1 cellular context compared by ENCODE assay signal in the genomic region with DNA sequence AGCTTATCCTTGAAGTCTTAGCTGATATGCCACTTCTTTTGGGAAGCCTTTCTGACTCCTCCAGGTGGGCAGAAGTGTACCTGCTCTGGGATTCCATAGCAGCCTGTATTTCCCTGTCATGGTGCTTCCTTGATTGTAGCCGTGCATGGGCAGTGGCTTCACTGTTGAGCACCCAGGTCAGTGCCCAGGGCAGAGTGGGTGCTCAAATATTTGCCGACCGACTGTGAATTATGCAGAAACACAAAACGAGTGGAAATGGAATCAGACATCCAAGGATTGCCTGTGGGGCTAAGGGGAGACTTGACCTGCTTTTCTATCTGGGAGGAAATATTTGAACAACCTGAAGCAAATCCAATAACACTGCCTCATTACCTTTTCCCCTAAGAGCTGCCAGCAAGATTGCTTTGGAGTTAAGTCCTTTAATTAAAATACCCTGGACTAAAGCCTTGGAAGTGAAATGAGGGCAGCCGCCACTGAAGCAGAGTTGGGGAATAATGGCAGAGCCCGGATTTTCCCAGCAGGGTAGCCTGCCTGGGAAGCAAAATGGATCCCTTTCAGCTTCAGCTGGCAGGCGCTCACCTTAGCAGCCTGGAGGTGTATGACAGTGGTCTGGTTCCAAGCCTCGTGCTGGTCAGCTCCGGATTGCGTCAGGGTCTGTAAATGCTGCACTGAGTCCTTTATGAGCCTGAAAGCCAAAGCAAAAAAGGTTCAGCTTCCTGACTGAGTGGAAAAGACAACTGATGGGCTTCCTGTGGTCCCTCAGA.
A peak's percentile ranks its signal among the peaks of the same experiment; 100 is the strongest.
TF ChIP-seq lines count a peak whose summit lies in the region.

No MANE protein-coding gene starts in this region.

TF ChIP-seq in liver, 16 proteins besides CTCF, POLR2A, EP300 and RAD21 (continued from another document):
- TF ChIP-seq, protein P1, sequence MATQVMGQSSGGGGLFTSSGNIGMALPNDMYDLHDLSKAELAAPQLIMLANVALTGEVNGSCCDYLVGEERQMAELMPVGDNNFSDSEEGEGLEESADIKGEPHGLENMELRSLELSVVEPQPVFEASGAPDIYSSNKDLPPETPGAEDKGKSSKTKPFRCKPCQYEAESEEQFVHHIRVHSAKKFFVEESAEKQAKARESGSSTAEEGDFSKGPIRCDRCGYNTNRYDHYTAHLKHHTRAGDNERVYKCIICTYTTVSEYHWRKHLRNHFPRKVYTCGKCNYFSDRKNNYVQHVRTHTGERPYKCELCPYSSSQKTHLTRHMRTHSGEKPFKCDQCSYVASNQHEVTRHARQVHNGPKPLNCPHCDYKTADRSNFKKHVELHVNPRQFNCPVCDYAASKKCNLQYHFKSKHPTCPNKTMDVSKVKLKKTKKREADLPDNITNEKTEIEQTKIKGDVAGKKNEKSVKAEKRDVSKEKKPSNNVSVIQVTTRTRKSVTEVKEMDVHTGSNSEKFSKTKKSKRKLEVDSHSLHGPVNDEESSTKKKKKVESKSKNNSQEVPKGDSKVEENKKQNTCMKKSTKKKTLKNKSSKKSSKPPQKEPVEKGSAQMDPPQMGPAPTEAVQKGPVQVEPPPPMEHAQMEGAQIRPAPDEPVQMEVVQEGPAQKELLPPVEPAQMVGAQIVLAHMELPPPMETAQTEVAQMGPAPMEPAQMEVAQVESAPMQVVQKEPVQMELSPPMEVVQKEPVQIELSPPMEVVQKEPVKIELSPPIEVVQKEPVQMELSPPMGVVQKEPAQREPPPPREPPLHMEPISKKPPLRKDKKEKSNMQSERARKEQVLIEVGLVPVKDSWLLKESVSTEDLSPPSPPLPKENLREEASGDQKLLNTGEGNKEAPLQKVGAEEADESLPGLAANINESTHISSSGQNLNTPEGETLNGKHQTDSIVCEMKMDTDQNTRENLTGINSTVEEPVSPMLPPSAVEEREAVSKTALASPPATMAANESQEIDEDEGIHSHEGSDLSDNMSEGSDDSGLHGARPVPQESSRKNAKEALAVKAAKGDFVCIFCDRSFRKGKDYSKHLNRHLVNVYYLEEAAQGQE (IDR thresholded peaks at IDR 0.05) = peak; percentile 10
- TF ChIP-seq ATF3 (IDR thresholded peaks at IDR 0.05) (peak; percentile 78), JUND (IDR thresholded peaks at IDR 0.05) (peak in 1 of 2 donors; percentile 41), TAF1 (conservative IDR thresholded peaks at IDR 0.05) (no peak), YY1 (IDR thresholded peaks at IDR 0.05) (peak; percentile 93), FOXA1 (IDR thresholded peaks at IDR 0.05) (no peak)
- TF ChIP-seq, protein P2, sequence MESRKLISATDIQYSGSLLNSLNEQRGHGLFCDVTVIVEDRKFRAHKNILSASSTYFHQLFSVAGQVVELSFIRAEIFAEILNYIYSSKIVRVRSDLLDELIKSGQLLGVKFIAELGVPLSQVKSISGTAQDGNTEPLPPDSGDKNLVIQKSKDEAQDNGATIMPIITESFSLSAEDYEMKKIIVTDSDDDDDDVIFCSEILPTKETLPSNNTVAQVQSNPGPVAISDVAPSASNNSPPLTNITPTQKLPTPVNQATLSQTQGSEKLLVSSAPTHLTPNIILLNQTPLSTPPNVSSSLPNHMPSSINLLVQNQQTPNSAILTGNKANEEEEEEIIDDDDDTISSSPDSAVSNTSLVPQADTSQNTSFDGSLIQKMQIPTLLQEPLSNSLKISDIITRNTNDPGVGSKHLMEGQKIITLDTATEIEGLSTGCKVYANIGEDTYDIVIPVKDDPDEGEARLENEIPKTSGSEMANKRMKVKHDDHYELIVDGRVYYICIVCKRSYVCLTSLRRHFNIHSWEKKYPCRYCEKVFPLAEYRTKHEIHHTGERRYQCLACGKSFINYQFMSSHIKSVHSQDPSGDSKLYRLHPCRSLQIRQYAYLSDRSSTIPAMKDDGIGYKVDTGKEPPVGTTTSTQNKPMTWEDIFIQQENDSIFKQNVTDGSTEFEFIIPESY (IDR thresholded peaks at IDR 0.05) = no peak
TF ChIP-seq in liver: peak in this region for 7.
